In genomic region chr15:98794211-98794610, GRCh38 we compare ENCODE assay signal across 11 cellular contexts.
"Had no signal": no experiment of that assay in that cellular context is flagged by ENCODE, and none has a peak within 500 bp of the region (broad histone marks: within the 10 kb centered on the region; RNA-seq: fewer than 3 reads in every experiment).

No MANE protein-coding gene starts in this region.

- DNase-seq: activated CD4-positive, alpha-beta T cell treated with anti-CD3 and anti-CD28 coated beads for 48 hours; activated CD8-positive, alpha-beta T cell treated with anti-CD3 and anti-CD28 coated beads, Interleukin-2, amount 10 ng/mL, durations not matched to agents 7 days and 5 days; activated naive CD4-positive, alpha-beta T cell treated with anti-CD3 and anti-CD28 coated beads for 36 hours; effector memory CD4-positive, alpha-beta T cell; gastrocnemius medialis; kidney; left ventricle myocardium inferior; stimulated activated CD4-positive, alpha-beta T cell treated with anti-CD3 and anti-CD28 coated beads, Interleukin-4, amount 100 ng/mL, for 1 hour; stimulated activated CD8-positive, alpha-beta memory T cell treated with anti-CD3 and anti-CD28 coated beads, Interleukin-4, amount 100 ng/mL, for 48 hours; stimulated activated naive CD8-positive, alpha-beta T cell treated with anti-CD3 and anti-CD28 coated beads, Interleukin-15, Interleukin-2, amounts not matched to agents 100 U/mL and 50 U/mL, for 24 hours; T-helper 9 cell had no signal
